Comparison of ENCODE assay signal across 11 cellular contexts in genomic region chr21:45975017-45975595, GRCh38. TPM values are rescaled to one million over a fixed set of nuclear protein-coding genes. Genes with fewer than 3 reads are reported as not detected.
A peak's percentile ranks its signal among the peaks of the same experiment; 100 is the strongest.
DNase-seq lines count a peak whose midpoint lies in the region; ATAC-seq, FAIRE-seq and TF ChIP-seq lines count a peak whose summit lies in the region.
"Had no signal": no experiment of that assay in that cellular context is flagged by ENCODE, and none has a peak within 500 bp of the region (broad histone marks: within the 10 kb centered on the region; RNA-seq: fewer than 3 reads in every experiment).

No MANE protein-coding gene starts in this region.

- peak overlapping the region; percentile 81 to 89 (median 84) for H3K27ac ChIP-seq in gastrocnemius medialis

- intact Hi-C loops in gastrocnemius medialis (cut with DNase I; ENCODE audit: low total_unique reads), result no loop called here

- TF ChIP-seq CTCF in gastrocnemius medialis (IDR thresholded peaks at IDR 0.05 in 4 of 5, conservative IDR thresholded peaks at IDR 0.05 in 1 of 5), result no peak

- H3K36me3 ChIP-seq in gastrocnemius medialis, result no peaks in the 10 kb centered on the region

- peak in 1 of 2 donors; percentile 17 for TF ChIP-seq POLR2A in gastrocnemius medialis (IDR thresholded peaks at IDR 0.05)

- peaks cover 22% of the 10 kb centered on the region for H3K27me3 Mint-ChIP-seq in activated naive CD8-positive, alpha-beta T cell treated with anti-CD3 and anti-CD28 coated beads for 36 hours

- H3K4me1 Mint-ChIP-seq in activated naive CD8-positive, alpha-beta T cell treated with anti-CD3 and anti-CD28 coated beads for 36 hours, result peaks cover 29% of the 10 kb centered on the region

- peak; percentile 64 for DNase-seq in ELF-1 (ENCODE audit: low read depth, low spot score)
- no peak for DNase-seq in activated naive CD8-positive, alpha-beta T cell treated with anti-CD3 and anti-CD28 coated beads for 36 hours
- DNase-seq in gastrocnemius medialis, result no peak
- DNase-seq in NCI-H774 (lab: John Stamatoyannopoulos, UW), result no peak
- no peak for DNase-seq in GM19239 (ENCODE audit: insufficient read length, low spot score)
- DNase-seq in NCI-H1092 (lab: John Stamatoyannopoulos, UW), result no peak
- DNase-seq: activated CD4-positive, alpha-beta T cell treated with anti-CD3 and anti-CD28 coated beads for 4 hours; KBM-7 had no signal

- ATAC-seq in gastrocnemius medialis, result peak in 1 of 2 donors; percentile 28
- ATAC-seq in HG03565 (IDR thresholded peaks at IDR 0.05; ENCODE audit: unreplicated experiment), result no peak

- peak overlapping the region; percentile 29 for H3K27ac Mint-ChIP-seq in activated naive CD8-positive, alpha-beta T cell treated with anti-CD3 and anti-CD28 coated beads for 36 hours

- H3K9me3 Mint-ChIP-seq in activated naive CD8-positive, alpha-beta T cell treated with anti-CD3 and anti-CD28 coated beads for 36 hours, result no peaks in the 10 kb centered on the region

- in situ Hi-C loops in gastrocnemius medialis (cut with MboI; ENCODE audit: low sequenced_read_pairs in 4 of 4), result no loop called here

- H3K4me3 Mint-ChIP-seq in activated naive CD8-positive, alpha-beta T cell treated with anti-CD3 and anti-CD28 coated beads for 36 hours, result no peak overlapping the region

- H3K4me1 ChIP-seq in gastrocnemius medialis, result peaks cover 27 to 31% of the 10 kb centered on the region in 2 donors

- no peak for FAIRE-seq in GM19239 (lab: Jason Lieb, UNC)
- FAIRE-seq: GM18507 had no signal

- peaks cover 21 to 30% (median 26%) of the 10 kb centered on the region in 3 donors for H3K27me3 ChIP-seq in gastrocnemius medialis

- no peaks in the 10 kb centered on the region for H3K36me3 Mint-ChIP-seq in activated naive CD8-positive, alpha-beta T cell treated with anti-CD3 and anti-CD28 coated beads for 36 hours

- H3K4me3 ChIP-seq in iPS-11a (ENCODE audit: low read depth, low read length) (peak overlapping the region; percentile 39), gastrocnemius medialis (peak overlapping the region; percentile 64 to 88 (median 64))

- no peaks in the 10 kb centered on the region for H3K9me3 ChIP-seq in gastrocnemius medialis

RNA-seq across cellular contexts. Expression of gene COL6A1, which starts 6.5 kb away (rescaled TPM):
- total RNA-seq in activated naive CD8-positive, alpha-beta T cell treated with anti-CD3 and anti-CD28 coated beads for 36 hours, result 1 to 10 TPM; 4.3 to 5.2 TPM
- total RNA-seq in gastrocnemius medialis, result 10 to 100 TPM; 50.5 to 97.8 (median 73.3) TPM

Comparison
In these comparisons a context has a peak if more than half of its experiments do, and no peak if none do; other contexts are left out.
1. RNA of gene COL6A1, which starts 6.5 kb away (total RNA-seq): 50.5 to 97.8 TPM in gastrocnemius medialis; 4.3 to 5.2 TPM in activated naive CD8-positive, alpha-beta T cell treated with anti-CD3 and anti-CD28 coated beads for 36 hours; every median in the first group is over 4 times any median in the second.